8 cellular contexts compared by ENCODE assay signal in genomic region chr2:156892449-156893335, GRCh38.
A peak's percentile ranks its signal among the peaks of the same experiment; 100 is the strongest.
DNase-seq lines count a peak whose midpoint lies in the region; ATAC-seq and TF ChIP-seq lines count a peak whose summit lies in the region.

No MANE protein-coding gene starts in this region.

- in situ Hi-C loops in KBM-7 (cut with MboI; ENCODE audit: low pct_unique_long_range_greater_than_20kb, low sequenced_read_pairs) = no loop called here

- CTCF ChIA-PET in activated CD4-positive, alpha-beta memory T cell treated with anti-CD3 and anti-CD28 coated beads, Interleukin-2, amount 10 ng/mL, durations not matched to agents 7 days and 5 days (lab: Charles Lee) = interaction anchor here (1.2 kb wide), 1 partner anchor 1515 kb away, joined by 4 read pairs; no protein-coding TSS in a partner anchor

- H3K9me3 ChIP-seq in Peyer's patch (no peaks in the 10 kb centered on the region), mucosa of descending colon (no peaks in the 10 kb centered on the region)

- no peaks in the 10 kb centered on the region for H3K4me1 ChIP-seq in Peyer's patch
- H3K4me1 ChIP-seq in mucosa of descending colon (ENCODE audit: low read depth) = no peaks in the 10 kb centered on the region

- no peak for TF ChIP-seq POLR2A in Peyer's patch (IDR thresholded peaks at IDR 0.05)

- H3K9me3 Mint-ChIP-seq in endothelial cell (ENCODE audit: unreplicated experiment) = no peaks in the 10 kb centered on the region
- H3K9me3 Mint-ChIP-seq in activated CD4-positive, alpha-beta memory T cell treated with anti-CD3 and anti-CD28 coated beads, Interleukin-2, amount 10 ng/mL, durations not matched to agents 7 days and 5 days = no peaks in the 10 kb centered on the region

- H3K4me1 Mint-ChIP-seq in endothelial cell (ENCODE audit: unreplicated experiment) = peaks cover 5% of the 10 kb centered on the region
- peaks cover 21% of the 10 kb centered on the region for H3K4me1 Mint-ChIP-seq in activated CD4-positive, alpha-beta memory T cell treated with anti-CD3 and anti-CD28 coated beads, Interleukin-2, amount 10 ng/mL, durations not matched to agents 7 days and 5 days

- peak; percentile 87 for DNase-seq in DMS153 (lab: John Stamatoyannopoulos, UW)
- peak; percentile 36 for DNase-seq in KBM-7
- peak in 1 of 3 donors; percentile 43 for DNase-seq in Peyer's patch
- DNase-seq in endothelial cell (ENCODE audit: low spot score) = no peak
- peak in 1 of 3 donors; percentile 19 for DNase-seq in mucosa of descending colon
- no peak for DNase-seq in activated CD4-positive, alpha-beta memory T cell treated with anti-CD3 and anti-CD28 coated beads, Interleukin-2, amount 10 ng/mL, durations not matched to agents 7 days and 5 days
- DNase-seq in stimulated activated CD4-positive, alpha-beta T cell treated with anti-CD3 and anti-CD28 coated beads, Interleukin-12 subunit alpha, Interleukin-12 subunit beta, amount 100 ng/mL, for 4 hours = no peak

- intact Hi-C loops in mucosa of descending colon (cut with DNase I, micrococcal nuclease) = loop anchor here in 1 of 2 donors (5.0 to 10.0 kb wide), 2 partner anchors 302 to 305 kb away; no protein-coding TSS in a partner anchor

- H3K36me3 ChIP-seq in Peyer's patch (no peaks in the 10 kb centered on the region), mucosa of descending colon (ENCODE audit: low read depth) (no peaks in the 10 kb centered on the region)

- no peaks in the 10 kb centered on the region for H3K27me3 ChIP-seq in Peyer's patch

- no peak overlapping the region for H3K27ac ChIP-seq in Peyer's patch

- H3K4me3 Mint-ChIP-seq in endothelial cell (ENCODE audit: unreplicated experiment) = peak overlapping the region; percentile 52
- H3K4me3 Mint-ChIP-seq in activated CD4-positive, alpha-beta memory T cell treated with anti-CD3 and anti-CD28 coated beads, Interleukin-2, amount 10 ng/mL, durations not matched to agents 7 days and 5 days = no peak overlapping the region

- TF ChIP-seq CTCF in Peyer's patch (IDR thresholded peaks at IDR 0.05) = peak in 4 of 6 experiments; percentile 31 to 82 (median 74)
- peak; percentile 29 for TF ChIP-seq CTCF in endothelial cell (IDR thresholded peaks at IDR 0.05; ENCODE audit: unreplicated experiment)
- peak; percentile 11 for TF ChIP-seq CTCF in mucosa of descending colon (IDR thresholded peaks at IDR 0.05)

- peak overlapping the region in 3 of 4 donors; percentile 2 to 42 (median 37) for H3K4me3 ChIP-seq in Peyer's patch
- H3K4me3 ChIP-seq in mucosa of descending colon = no peak overlapping the region

- no peak overlapping the region for H3K27ac Mint-ChIP-seq in endothelial cell (ENCODE audit: unreplicated experiment)
- no peak overlapping the region for H3K27ac Mint-ChIP-seq in activated CD4-positive, alpha-beta memory T cell treated with anti-CD3 and anti-CD28 coated beads, Interleukin-2, amount 10 ng/mL, durations not matched to agents 7 days and 5 days

- ATAC-seq in GM21367 (IDR thresholded peaks at IDR 0.05; ENCODE audit: unreplicated experiment) (peak; percentile 40), mucosa of descending colon (peak; percentile 95)

- no peaks in the 10 kb centered on the region for H3K27me3 Mint-ChIP-seq in endothelial cell (ENCODE audit: unreplicated experiment)
- H3K27me3 Mint-ChIP-seq in activated CD4-positive, alpha-beta memory T cell treated with anti-CD3 and anti-CD28 coated beads, Interleukin-2, amount 10 ng/mL, durations not matched to agents 7 days and 5 days = peaks cover 54% of the 10 kb centered on the region

- H3K36me3 Mint-ChIP-seq in endothelial cell (ENCODE audit: low read depth, unreplicated experiment) = no peaks in the 10 kb centered on the region
- no peaks in the 10 kb centered on the region for H3K36me3 Mint-ChIP-seq in activated CD4-positive, alpha-beta memory T cell treated with anti-CD3 and anti-CD28 coated beads, Interleukin-2, amount 10 ng/mL, durations not matched to agents 7 days and 5 days (ENCODE audit: low read depth)

- POLR2A ChIA-PET in activated CD4-positive, alpha-beta memory T cell treated with anti-CD3 and anti-CD28 coated beads, Interleukin-2, amount 10 ng/mL, durations not matched to agents 7 days and 5 days (lab: Charles Lee) = no interaction called here

Comparison
In these comparisons a context has a peak if more than half of its experiments do, and no peak if none do; other contexts are left out.
1. DNase-seq: peak in DMS153 (single experiment) and KBM-7 (single experiment); none in endothelial cell (single experiment), activated CD4-positive, alpha-beta memory T cell treated with anti-CD3 and anti-CD28 coated beads, Interleukin-2, amount 10 ng/mL, durations not matched to agents 7 days and 5 days (single experiment) and stimulated activated CD4-positive, alpha-beta T cell treated with anti-CD3 and anti-CD28 coated beads, Interleukin-12 subunit alpha, Interleukin-12 subunit beta, amount 100 ng/mL, for 4 hours (single experiment).
2. CTCF ChIP-seq: peak in every context shown above with its lines; median percentile 74 in Peyer's patch; 29 in endothelial cell; 11 in mucosa of descending colon.